10 cellular contexts compared by ENCODE assay signal in genomic region chrX:78708171-78708570, GRCh38. TPM values are rescaled to one million over a fixed set of nuclear protein-coding genes. Genes with fewer than 3 reads are reported as not detected.
DNase-seq lines count a peak whose midpoint lies in the region; ATAC-seq and TF ChIP-seq lines count a peak whose summit lies in the region.
"Had no signal": no experiment of that assay in that cellular context is flagged by ENCODE, and none has a peak within 500 bp of the region (broad histone marks: within the 10 kb centered on the region; RNA-seq: fewer than 3 reads in every experiment).

No MANE protein-coding gene starts in this region.

- H3K9me3 Mint-ChIP-seq in MCF 10A (ENCODE audit: unreplicated experiment) = peaks cover 9% of the 10 kb centered on the region

- no peaks in the 10 kb centered on the region for H3K4me1 Mint-ChIP-seq in MCF 10A (ENCODE audit: insufficient read depth, unreplicated experiment)

- H3K36me3 ChIP-seq in breast epithelium = no peaks in the 10 kb centered on the region
- H3K36me3 ChIP-seq in esophagus muscularis mucosa = no peaks in the 10 kb centered on the region
- H3K36me3 ChIP-seq in psoas muscle (ENCODE audit: insufficient read depth in 1 of 2, low read depth in 1 of 2) = no peaks in the 10 kb centered on the region

- H3K27me3 Mint-ChIP-seq in MCF 10A (ENCODE audit: insufficient read depth, unreplicated experiment) = no peaks in the 10 kb centered on the region

- peak; percentile 19 for TF ChIP-seq CTCF in MCF 10A (IDR thresholded peaks at IDR 0.05; ENCODE audit: unreplicated experiment)
- no peak for TF ChIP-seq CTCF in breast epithelium (IDR thresholded peaks at IDR 0.05)
- TF ChIP-seq CTCF in esophagus muscularis mucosa (IDR thresholded peaks at IDR 0.05) = peak in 2 of 3 experiments; percentile 20 to 27
- no peak for TF ChIP-seq CTCF in psoas muscle (IDR thresholded peaks at IDR 0.05)

- CTCF ChIA-PET in MCF 10A (lab: Yijun Ruan, JAX) = interaction anchor here (0.6 kb wide), 1 partner anchor 8 kb away, joined by 4 read pairs; no protein-coding TSS in a partner anchor

- ATAC-seq in psoas muscle (no peak), HG02852 (IDR thresholded peaks at IDR 0.05; ENCODE audit: unreplicated experiment) (no peak)

- WGBS in esophagus muscularis mucosa = 39% methylated on average over 3 of the region's 3 CpGs
- 26 to 39% (median 38%) methylated on average over 3 of the region's 3 CpGs for WGBS in psoas muscle, 3 donors

- POLR2A ChIA-PET in MCF 10A (lab: Yijun Ruan, JAX) = no interaction called here

- H3K27me3 ChIP-seq in breast epithelium = peaks cover 0 to 13% of the 10 kb centered on the region in 2 donors
- no peaks in the 10 kb centered on the region for H3K27me3 ChIP-seq in esophagus muscularis mucosa
- H3K27me3 ChIP-seq in psoas muscle (ENCODE audit: insufficient read depth in 3 of 3, low read length in 2 of 3) = peaks cover 0 to 4% (median 0%) of the 10 kb centered on the region in 3 donors

- DNase-seq in MCF 10A (ENCODE audit: unreplicated experiment) (peak; percentile 24), breast epithelium (ENCODE audit: low spot score in 2 of 2) (no peak), NOMO-1 treated with dmso at 0.1 percent for 144 hours (lab: John Stamatoyannopoulos, UW; ENCODE audit: unreplicated experiment) (peak; percentile 29), esophagus muscularis mucosa (ENCODE audit: extremely low spot score) (no peak), stromal cell of bone marrow (ENCODE audit: low read depth) (peak; percentile 18), psoas muscle (no peak), NCI-H2171 (lab: John Stamatoyannopoulos, UW) (no peak)
- DNase-seq: central memory CD4-positive, alpha-beta T cell; NCI-H1092 treated with DMSO at 0.1 percent for 48 hours had no signal

- no peaks in the 10 kb centered on the region for H3K9me3 ChIP-seq in breast epithelium
- H3K9me3 ChIP-seq in esophagus muscularis mucosa = no peaks in the 10 kb centered on the region
- no peaks in the 10 kb centered on the region for H3K9me3 ChIP-seq in psoas muscle

- no peaks in the 10 kb centered on the region for H3K36me3 Mint-ChIP-seq in MCF 10A (ENCODE audit: insufficient read depth, unreplicated experiment)

- no peak overlapping the region for H3K27ac Mint-ChIP-seq in MCF 10A (ENCODE audit: low read depth, unreplicated experiment)

- peak overlapping the region in 1 of 2 donors; percentile 46 for H3K27ac ChIP-seq in breast epithelium
- H3K27ac ChIP-seq in esophagus muscularis mucosa (replicated peaks in 1 of 4) = no peak overlapping the region
- no peak overlapping the region for H3K27ac ChIP-seq in psoas muscle

- intact Hi-C loops in MCF 10A (cut with micrococcal nuclease) = loop anchor here (5.0 kb wide), 2 partner anchors 151 to 374 kb away; no protein-coding TSS in a partner anchor
- intact Hi-C loops in breast epithelium (cut with DNase I; ENCODE audit: low total_unique reads) = no loop called here
- intact Hi-C loops in esophagus muscularis mucosa (cut with DNase I) = no loop called here
- intact Hi-C loops in psoas muscle (cut with DNase I) = no loop called here

- H3K4me1 ChIP-seq in breast epithelium (no peaks in the 10 kb centered on the region), esophagus muscularis mucosa (no peaks in the 10 kb centered on the region), psoas muscle (no peaks in the 10 kb centered on the region)

- TF ChIP-seq POLR2A in breast epithelium (IDR thresholded peaks at IDR 0.05) (no peak), esophagus muscularis mucosa (IDR thresholded peaks at IDR 0.05; ENCODE audit: low read depth) (no peak)

- TF ChIP-seq EP300 in esophagus muscularis mucosa (IDR thresholded peaks at IDR 0.05) = no peak

- BruUV-seq in MCF 10A (replicated peaks; lab: Mats Ljungman, UMichigan) = no TSS peak

- no peak overlapping the region for H3K4me3 ChIP-seq in breast epithelium
- H3K4me3 ChIP-seq in esophagus muscularis mucosa = no peak overlapping the region
- H3K4me3 ChIP-seq in psoas muscle = no peak overlapping the region

- no peak overlapping the region for H3K4me3 Mint-ChIP-seq in MCF 10A (ENCODE audit: unreplicated experiment)

RNA-seq across cellular contexts. Expression of gene LPAR4, which starts 39.3 kb away (rescaled TPM):
- not detected in 2 replicates for total RNA-seq in MCF 10A (2022)
- total RNA-seq in breast epithelium = under 1 TPM; 0.32 to 0.98 (median 0.59) TPM
- total RNA-seq in esophagus muscularis mucosa = 1 to 10 TPM in 2 of 4 donors, under 1 TPM in 2; 0.50 to 2.2 (median 1.5) TPM
- total RNA-seq in psoas muscle = not detected
- under 1 TPM in 2 of 3 donors, not detected in 1; 0.01 to 0.03 TPM for polyA plus RNA-seq in psoas muscle

RNA-seq across cellular contexts. Expression of gene RTL3, which starts 49.0 kb away (rescaled TPM):
- not detected in 2 replicates for total RNA-seq in MCF 10A (2022)
- 1 to 10 TPM in 1 of 3 donors, under 1 TPM in 1, not detected in 1; 0.44 to 1.6 TPM for total RNA-seq in breast epithelium
- 1 to 10 TPM; 1.7 to 5.7 (median 3.3) TPM for total RNA-seq in esophagus muscularis mucosa
- under 1 TPM in 1 of 4 donors, not detected in 3; 0.34 TPM for total RNA-seq in psoas muscle
- under 1 TPM in 2 of 3 donors, not detected in 1; 0.04 to 0.10 TPM for polyA plus RNA-seq in psoas muscle

Comparison
In these comparisons a context has a peak if more than half of its experiments do, and no peak if none do; other contexts are left out.
1. DNase-seq: peak in MCF 10A (single experiment), NOMO-1 treated with dmso at 0.1 percent for 144 hours (single experiment) and stromal cell of bone marrow (single experiment); none in breast epithelium (0 of 2), esophagus muscularis mucosa (single experiment), psoas muscle (0 of 2) and NCI-H2171 (single experiment).
2. CTCF ChIP-seq: peak in MCF 10A (single experiment) and esophagus muscularis mucosa (2 of 3); none in breast epithelium (0 of 3) and psoas muscle (single experiment).